Comparison of ENCODE assay signal across 2 cellular contexts in the genomic region with DNA sequence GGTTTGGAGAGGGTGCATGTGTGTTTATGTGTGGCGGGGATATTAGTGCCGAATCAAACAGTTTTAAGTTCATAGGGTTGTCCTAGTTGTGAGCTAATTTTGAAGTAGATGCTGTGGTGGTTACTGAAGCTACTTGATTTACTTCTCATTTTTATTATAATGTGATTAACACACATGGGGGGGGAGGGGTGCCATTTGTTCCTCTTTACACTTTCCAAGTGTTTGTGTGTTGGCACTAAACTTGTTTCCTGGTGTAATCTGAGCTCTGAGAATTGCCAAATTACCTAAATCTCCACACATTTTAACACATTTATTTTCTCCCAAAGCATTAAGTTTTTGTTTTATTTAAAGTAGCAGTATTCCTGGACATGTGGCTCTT.
TF ChIP-seq lines count a peak whose summit lies in the region.

No MANE protein-coding gene starts in this region.

TF ChIP-seq in HEK293, 187 proteins besides CTCF, POLR2A, EP300 and RAD21:
- TF ChIP-seq ZNF610 (tag by site-specific recombination; IDR thresholded peaks at IDR 0.05; ENCODE audit: borderline replicate concordance) = no peak
- TF ChIP-seq, protein P1, sequence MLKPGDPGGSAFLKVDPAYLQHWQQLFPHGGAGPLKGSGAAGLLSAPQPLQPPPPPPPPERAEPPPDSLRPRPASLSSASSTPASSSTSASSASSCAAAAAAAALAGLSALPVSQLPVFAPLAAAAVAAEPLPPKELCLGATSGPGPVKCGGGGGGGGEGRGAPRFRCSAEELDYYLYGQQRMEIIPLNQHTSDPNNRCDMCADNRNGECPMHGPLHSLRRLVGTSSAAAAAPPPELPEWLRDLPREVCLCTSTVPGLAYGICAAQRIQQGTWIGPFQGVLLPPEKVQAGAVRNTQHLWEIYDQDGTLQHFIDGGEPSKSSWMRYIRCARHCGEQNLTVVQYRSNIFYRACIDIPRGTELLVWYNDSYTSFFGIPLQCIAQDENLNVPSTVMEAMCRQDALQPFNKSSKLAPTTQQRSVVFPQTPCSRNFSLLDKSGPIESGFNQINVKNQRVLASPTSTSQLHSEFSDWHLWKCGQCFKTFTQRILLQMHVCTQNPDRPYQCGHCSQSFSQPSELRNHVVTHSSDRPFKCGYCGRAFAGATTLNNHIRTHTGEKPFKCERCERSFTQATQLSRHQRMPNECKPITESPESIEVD (tag by site-specific recombination; IDR thresholded peaks at IDR 0.05) = peak; percentile 51

TF ChIP-seq in HEK293T, 16 proteins besides CTCF, POLR2A, EP300 and RAD21 (continued from another document):
- no peak for TF ChIP-seq HDGF (IDR thresholded peaks at IDR 0.05; ENCODE audit: borderline replicate concordance)
- TF ChIP-seq, protein P2, sequence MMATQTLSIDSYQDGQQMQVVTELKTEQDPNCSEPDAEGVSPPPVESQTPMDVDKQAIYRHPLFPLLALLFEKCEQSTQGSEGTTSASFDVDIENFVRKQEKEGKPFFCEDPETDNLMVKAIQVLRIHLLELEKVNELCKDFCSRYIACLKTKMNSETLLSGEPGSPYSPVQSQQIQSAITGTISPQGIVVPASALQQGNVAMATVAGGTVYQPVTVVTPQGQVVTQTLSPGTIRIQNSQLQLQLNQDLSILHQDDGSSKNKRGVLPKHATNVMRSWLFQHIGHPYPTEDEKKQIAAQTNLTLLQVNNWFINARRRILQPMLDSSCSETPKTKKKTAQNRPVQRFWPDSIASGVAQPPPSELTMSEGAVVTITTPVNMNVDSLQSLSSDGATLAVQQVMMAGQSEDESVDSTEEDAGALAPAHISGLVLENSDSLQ (IDR thresholded peaks at IDR 0.05) = no peak
- TF ChIP-seq FOXM1 (IDR thresholded peaks at IDR 0.05; ENCODE audit: borderline replicate concordance) = no peak
- no peak for TF ChIP-seq ARNT (IDR thresholded peaks at IDR 0.05)
- no peak for TF ChIP-seq SUZ12 (IDR thresholded peaks at IDR 0.05)
- no peak for TF ChIP-seq TARDBP (IDR thresholded peaks at IDR 0.05)
- no peak for TF ChIP-seq CTBP1 (IDR thresholded peaks at IDR 0.05; ENCODE audit: borderline replicate concordance)
- no peak for TF ChIP-seq BHLHE40 (IDR thresholded peaks at IDR 0.05; ENCODE audit: borderline replicate concordance)
- TF ChIP-seq L3MBTL2 (conservative IDR thresholded peaks at IDR 0.05) = no peak
- no peak for TF ChIP-seq ELF4 (IDR thresholded peaks at IDR 0.05)
- TF ChIP-seq SP1 (IDR thresholded peaks at IDR 0.05) = no peak
- no peak for TF ChIP-seq ZNF384 (IDR thresholded peaks at IDR 0.05)
- TF ChIP-seq FOXA1 (IDR thresholded peaks at IDR 0.05) = no peak
